8 cellular contexts compared by ENCODE assay signal in the genomic region with DNA sequence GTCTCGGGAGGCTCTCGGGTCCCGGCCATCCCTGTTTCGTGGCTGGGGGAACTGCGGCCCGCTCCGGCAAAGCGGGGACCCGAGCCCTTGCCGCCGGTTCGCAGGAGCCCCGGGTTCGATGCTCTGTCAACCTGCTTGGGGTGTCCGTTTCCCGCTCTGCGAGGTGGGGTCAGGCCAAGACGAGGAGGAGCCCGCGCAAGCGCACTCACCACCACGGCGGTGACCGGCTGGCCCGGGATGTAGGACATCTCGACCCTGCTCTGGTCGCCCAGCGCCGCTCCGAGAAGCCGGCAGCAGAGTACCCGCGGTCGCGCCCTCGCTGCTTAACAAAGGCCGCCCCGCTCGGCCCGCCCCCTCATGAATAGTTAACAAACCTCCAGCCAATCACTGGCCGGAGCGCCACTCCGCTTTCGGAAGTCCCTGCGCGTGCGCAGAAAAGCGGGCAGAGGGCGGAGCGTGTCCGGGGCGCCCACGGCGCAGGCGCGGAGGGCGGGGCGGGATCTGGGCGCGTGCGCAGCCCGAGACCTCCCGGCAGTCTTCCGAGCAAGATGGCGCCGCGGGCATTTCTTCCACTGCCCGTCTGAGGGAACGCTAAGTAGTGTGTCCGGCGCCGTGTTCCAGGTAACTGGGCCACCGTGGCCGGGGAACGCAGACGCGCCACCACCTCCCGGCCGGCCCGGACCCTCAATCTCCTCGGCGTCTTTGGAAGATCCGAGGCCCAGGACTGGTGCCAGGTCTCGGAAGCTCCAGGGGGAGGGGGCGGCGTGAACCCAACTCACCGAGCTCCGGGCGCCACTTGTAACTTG. TPM values are rescaled to one million over a fixed set of nuclear protein-coding genes. Genes with fewer than 3 reads are reported as not detected.
DNase-seq lines count a peak whose midpoint lies in the region; TF ChIP-seq lines count a peak whose summit lies in the region.

A gene (plus strand): TSS at position 534 of the 806 bp plus-strand sequence. CDS start 335 bp downstream, outside the sequence.
A gene with protein sequence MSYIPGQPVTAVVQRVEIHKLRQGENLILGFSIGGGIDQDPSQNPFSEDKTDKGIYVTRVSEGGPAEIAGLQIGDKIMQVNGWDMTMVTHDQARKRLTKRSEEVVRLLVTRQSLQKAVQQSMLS (minus strand): TSS at position 300 of the 806 bp plus-strand sequence. CDS start 52 bp downstream, at position 248.

- peaks cover 32% of the 10 kb centered on the region for H3K4me1 Mint-ChIP-seq in nephron
- H3K4me1 Mint-ChIP-seq in stimulated activated naive CD8-positive, alpha-beta T cell treated with anti-CD3 and anti-CD28 coated beads, Interleukin-15, Interleukin-2, amounts not matched to agents 100 ng/mL and 50 ng/mL, for 24 hours (ENCODE audit: low read depth), result peaks cover 25% of the 10 kb centered on the region

- H3K27me3 ChIP-seq in H7 (ENCODE audit: control insufficient read depth, insufficient read depth, low read length) (no peaks in the 10 kb centered on the region), MG63 (no peaks in the 10 kb centered on the region)

- H3K4me3 ChIP-seq in H7 (ENCODE audit: insufficient read depth, low read depth, low read length) (peak within 1 kb of the TSS; percentile 94), MG63 (peak within 1 kb of the TSS; percentile 99), fibroblast of the aortic adventitia (ENCODE audit: low read depth, low read length) (peak within 1 kb of the TSS; percentile 94)

- peaks cover 5% of the 10 kb centered on the region for H3K27me3 Mint-ChIP-seq in nephron (ENCODE audit: low read depth)
- no peaks in the 10 kb centered on the region for H3K27me3 Mint-ChIP-seq in stimulated activated naive CD8-positive, alpha-beta T cell treated with anti-CD3 and anti-CD28 coated beads, Interleukin-15, Interleukin-2, amounts not matched to agents 100 ng/mL and 50 ng/mL, for 24 hours

- peak within 1 kb of the TSS; percentile 95 to 98 (median 98) for H3K4me3 Mint-ChIP-seq in nephron
- peak within 1 kb of the TSS; percentile 94 for H3K4me3 Mint-ChIP-seq in stimulated activated naive CD8-positive, alpha-beta T cell treated with anti-CD3 and anti-CD28 coated beads, Interleukin-15, Interleukin-2, amounts not matched to agents 100 ng/mL and 50 ng/mL, for 24 hours

- H3K9me3 ChIP-seq in MG63, result no peaks in the 10 kb centered on the region

- peak within 1 kb of the TSS; percentile 87 to 98 (median 96) for H3K27ac Mint-ChIP-seq in nephron
- H3K27ac Mint-ChIP-seq in stimulated activated naive CD8-positive, alpha-beta T cell treated with anti-CD3 and anti-CD28 coated beads, Interleukin-15, Interleukin-2, amounts not matched to agents 100 ng/mL and 50 ng/mL, for 24 hours, result peak within 1 kb of the TSS; percentile 94

- DNase-seq in ELF-1 (ENCODE audit: low read depth, low spot score), result peak; percentile 99
- peak; percentile 100 for DNase-seq in H7
- peak; percentile 92 for DNase-seq in MG63
- DNase-seq in SHP77 treated with DMSO at 0.1 percent for 48 hours (lab: John Stamatoyannopoulos, UW), result peak; percentile 98
- DNase-seq in activated effector memory CD4-positive, alpha-beta T cell treated with anti-CD3 and anti-CD28 coated beads, Interleukin-2, amount 50 U/mL, for 16 hours, result peak; percentile 99
- DNase-seq in fibroblast of the aortic adventitia (ENCODE audit: low read depth), result peak; percentile 98

- no peaks in the 10 kb centered on the region for H3K9me3 Mint-ChIP-seq in nephron
- H3K9me3 Mint-ChIP-seq in stimulated activated naive CD8-positive, alpha-beta T cell treated with anti-CD3 and anti-CD28 coated beads, Interleukin-15, Interleukin-2, amounts not matched to agents 100 ng/mL and 50 ng/mL, for 24 hours, result no peaks in the 10 kb centered on the region

- TF ChIP-seq CTCF in fibroblast of the aortic adventitia (IDR thresholded peaks at IDR 0.05; ENCODE audit: insufficient read depth, low read length) (no peak), nephron (IDR thresholded peaks at IDR 0.05; ENCODE audit: unreplicated experiment in 3 of 3) (no peak)

- H3K36me3 ChIP-seq in H7 (replicated peaks; ENCODE audit: control insufficient read depth, insufficient read depth, low read length) (peaks cover 2% of the 10 kb centered on the region), MG63 (peaks cover 14% of the 10 kb centered on the region)

- H3K36me3 Mint-ChIP-seq in nephron (ENCODE audit: low read depth), result peaks cover 25% of the 10 kb centered on the region
- H3K36me3 Mint-ChIP-seq in stimulated activated naive CD8-positive, alpha-beta T cell treated with anti-CD3 and anti-CD28 coated beads, Interleukin-15, Interleukin-2, amounts not matched to agents 100 ng/mL and 50 ng/mL, for 24 hours (ENCODE audit: low read depth), result peaks cover 14% of the 10 kb centered on the region

RNA-seq across cellular contexts. Expression of the first gene that starts in this region (rescaled TPM):
- 41.6 and 48.5 TPM in 2 replicates for total RNA-seq in H7 (2014; rRNA removed; shearing (Covaris generic))
- total RNA-seq in MG63 (2014; rRNA removed; shearing (Covaris generic); ENCODE audit: low replicate concordance), result 2.4 and 23.4 TPM in 2 replicates
- 17.9 TPM in 1 of 2 replicates, not detected in the other for total RNA-seq in fibroblast of the aortic adventitia (ENCODE audit: low replicate concordance)

RNA-seq across cellular contexts. Expression of the second gene that starts in this region (rescaled TPM):
- 116 and 122 TPM in 2 replicates for total RNA-seq in H7 (2014; rRNA removed; shearing (Covaris generic))
- 63.4 and 127 TPM in 2 replicates for total RNA-seq in MG63 (2014; rRNA removed; shearing (Covaris generic); ENCODE audit: low replicate concordance)
- total RNA-seq in fibroblast of the aortic adventitia (ENCODE audit: low replicate concordance), result 87.5 and 222 TPM in 2 replicates

Comparison
In these comparisons a context has a peak if more than half of its experiments do, and no peak if none do; other contexts are left out.
1. Peak in every context shown above with its lines: DNase-seq and H3K4me3 ChIP-seq.